In genomic region chr12:109459247-109459646, GRCh38 we compare ENCODE assay signal across 14 cellular contexts. TPM values are rescaled to one million over a fixed set of nuclear protein-coding genes. Genes with fewer than 3 reads are reported as not detected.
DNase-seq lines count a peak whose midpoint lies in the region; ATAC-seq and TF ChIP-seq lines count a peak whose summit lies in the region.
"Had no signal": no experiment of that assay in that cellular context is flagged by ENCODE, and none has a peak within 500 bp of the region (broad histone marks: within the 10 kb centered on the region; RNA-seq: fewer than 3 reads in every experiment).

No MANE protein-coding gene starts in this region.

- no peak overlapping the region for H3K9ac ChIP-seq in mucosa of rectum (ENCODE audit: low read depth in 1 of 2, low read length in 2 of 2)
- H3K9ac ChIP-seq: SK-N-SH had no signal

- no peak for TF ChIP-seq EP300 in tibial nerve (IDR thresholded peaks at IDR 0.05)

- H3K27ac ChIP-seq in ectodermal cell (ENCODE audit: insufficient read depth, low read depth, low read length, poor library complexity, severe bottlenecking) (peak overlapping the region; percentile 71), mucosa of rectum (ENCODE audit: low read depth in 2 of 2, low read length in 2 of 2) (peak overlapping the region; percentile 61 to 93), tibial nerve (peak overlapping the region; percentile 39 to 96 (median 88))
- H3K27ac ChIP-seq: body of pancreas had no signal

- DNase-seq in activated naive CD8-positive, alpha-beta T cell treated with anti-CD3 and anti-CD28 coated beads, Interleukin-2, amount 10 ng/mL, durations not matched to agents 7 days and 5 days, result no peak
- DNase-seq in activated naive CD8-positive, alpha-beta T cell treated with anti-CD3 and anti-CD28 coated beads for 36 hours, result no peak
- DNase-seq in tibial nerve (ENCODE audit: low spot score in 2 of 2) (no peak), cerebellar cortex (ENCODE audit: low spot score) (no peak), DMS79 (lab: John Stamatoyannopoulos, UW) (no peak)
- DNase-seq: activated CD8-positive, alpha-beta T cell treated with anti-CD3 and anti-CD28 coated beads for 36 hours; body of pancreas; EL; NCI-H524 treated with DMSO at 0.1 percent for 48 hours; SK-N-SH had no signal

- POLR2A ChIA-PET in activated naive CD8-positive, alpha-beta T cell treated with anti-CD3 and anti-CD28 coated beads, Interleukin-2, amount 10 ng/mL, durations not matched to agents 7 days and 5 days (lab: Charles Lee), result no interaction called here

- peaks cover 7% of the 10 kb centered on the region for H3K36me3 Mint-ChIP-seq in activated naive CD8-positive, alpha-beta T cell treated with anti-CD3 and anti-CD28 coated beads, Interleukin-2, amount 10 ng/mL, durations not matched to agents 7 days and 5 days
- H3K36me3 Mint-ChIP-seq in activated naive CD8-positive, alpha-beta T cell treated with anti-CD3 and anti-CD28 coated beads for 36 hours, result peaks cover 9% of the 10 kb centered on the region

- peak overlapping the region; percentile 42 for H3K27ac Mint-ChIP-seq in activated naive CD8-positive, alpha-beta T cell treated with anti-CD3 and anti-CD28 coated beads, Interleukin-2, amount 10 ng/mL, durations not matched to agents 7 days and 5 days
- no peak overlapping the region for H3K27ac Mint-ChIP-seq in activated naive CD8-positive, alpha-beta T cell treated with anti-CD3 and anti-CD28 coated beads for 36 hours
- H3K27ac Mint-ChIP-seq: activated CD8-positive, alpha-beta T cell treated with anti-CD3 and anti-CD28 coated beads for 36 hours had no signal

- TF ChIP-seq CTCF in tibial nerve (IDR thresholded peaks at IDR 0.05), result no peak

- H3K4me3 ChIP-seq in ectodermal cell (ENCODE audit: insufficient read depth, low read depth, low read length) (no peak overlapping the region), mucosa of rectum (ENCODE audit: low read length in 2 of 2) (no peak overlapping the region), tibial nerve (no peak overlapping the region)
- H3K4me3 ChIP-seq: body of pancreas, ovary had no signal

- peaks cover 33% of the 10 kb centered on the region for H3K4me1 Mint-ChIP-seq in activated naive CD8-positive, alpha-beta T cell treated with anti-CD3 and anti-CD28 coated beads, Interleukin-2, amount 10 ng/mL, durations not matched to agents 7 days and 5 days
- peaks cover 29% of the 10 kb centered on the region for H3K4me1 Mint-ChIP-seq in activated naive CD8-positive, alpha-beta T cell treated with anti-CD3 and anti-CD28 coated beads for 36 hours

- H3K4me1 ChIP-seq in ectodermal cell (ENCODE audit: control insufficient read depth, insufficient read depth, low read length) (peaks cover 57% of the 10 kb centered on the region), mucosa of rectum (ENCODE audit: control insufficient read depth in 2 of 2, insufficient read depth in 2 of 2, low read length in 2 of 2) (peaks cover 44 to 48% of the 10 kb centered on the region in 2 donors), tibial nerve (peaks cover 0 to 68% (median 55%) of the 10 kb centered on the region in 4 donors)

- no peak overlapping the region for H3K4me3 Mint-ChIP-seq in activated naive CD8-positive, alpha-beta T cell treated with anti-CD3 and anti-CD28 coated beads, Interleukin-2, amount 10 ng/mL, durations not matched to agents 7 days and 5 days
- H3K4me3 Mint-ChIP-seq in activated naive CD8-positive, alpha-beta T cell treated with anti-CD3 and anti-CD28 coated beads for 36 hours, result no peak overlapping the region
- H3K4me3 Mint-ChIP-seq: activated CD8-positive, alpha-beta T cell treated with anti-CD3 and anti-CD28 coated beads for 36 hours had no signal

- H3K36me3 ChIP-seq in ectodermal cell (ENCODE audit: control insufficient read depth, insufficient read depth, low read length) (peaks cover 16% of the 10 kb centered on the region), mucosa of rectum (ENCODE audit: control insufficient read depth in 2 of 2, insufficient read depth in 2 of 2, low read length in 2 of 2) (peaks cover 44 to 50% of the 10 kb centered on the region in 2 donors), tibial nerve (peaks cover 2 to 39% (median 14%) of the 10 kb centered on the region in 3 donors)
- H3K36me3 ChIP-seq: ovary had no signal

- ATAC-seq in activated naive CD8-positive, alpha-beta T cell treated with anti-CD3 and anti-CD28 coated beads, Interleukin-2, amount 10 ng/mL, durations not matched to agents 7 days and 5 days (ENCODE audit: low read depth), result no peak
- ATAC-seq in GM19395 (IDR thresholded peaks at IDR 0.05; ENCODE audit: unreplicated experiment), result no peak
- ATAC-seq: activated CD8-positive, alpha-beta T cell treated with anti-CD3 and anti-CD28 coated beads for 36 hours; body of pancreas had no signal

- no peaks in the 10 kb centered on the region for H3K9me3 Mint-ChIP-seq in activated naive CD8-positive, alpha-beta T cell treated with anti-CD3 and anti-CD28 coated beads, Interleukin-2, amount 10 ng/mL, durations not matched to agents 7 days and 5 days
- no peaks in the 10 kb centered on the region for H3K9me3 Mint-ChIP-seq in activated naive CD8-positive, alpha-beta T cell treated with anti-CD3 and anti-CD28 coated beads for 36 hours
- H3K9me3 Mint-ChIP-seq: activated CD8-positive, alpha-beta T cell treated with anti-CD3 and anti-CD28 coated beads for 36 hours had no signal

- WGBS in ectodermal cell, 2 experiments, result 54 to 56% methylated on average over 6 of the region's 6 CpGs
- 46 to 50% methylated on average over 6 of the region's 6 CpGs for WGBS in tibial nerve, 2 donors

- no peaks in the 10 kb centered on the region for H3K27me3 Mint-ChIP-seq in activated naive CD8-positive, alpha-beta T cell treated with anti-CD3 and anti-CD28 coated beads, Interleukin-2, amount 10 ng/mL, durations not matched to agents 7 days and 5 days
- no peaks in the 10 kb centered on the region for H3K27me3 Mint-ChIP-seq in activated naive CD8-positive, alpha-beta T cell treated with anti-CD3 and anti-CD28 coated beads for 36 hours
- H3K27me3 Mint-ChIP-seq: activated CD8-positive, alpha-beta T cell treated with anti-CD3 and anti-CD28 coated beads for 36 hours had no signal

- TF ChIP-seq POLR2A in tibial nerve (IDR thresholded peaks at IDR 0.05), result no peak

- H3K9me3 ChIP-seq in ectodermal cell (ENCODE audit: control insufficient read depth, low read length), result no peaks in the 10 kb centered on the region
- H3K9me3 ChIP-seq in mucosa of rectum (ENCODE audit: control insufficient read depth in 2 of 2, low read length in 2 of 2), result no peaks in the 10 kb centered on the region
- H3K9me3 ChIP-seq in tibial nerve, result no peaks in the 10 kb centered on the region
- H3K9me3 ChIP-seq: body of pancreas, ovary, SK-N-SH had no signal

- H3K27me3 ChIP-seq in ectodermal cell (ENCODE audit: control insufficient read depth, insufficient read depth, low read length, poor library complexity, severe bottlenecking), result no peaks in the 10 kb centered on the region
- H3K27me3 ChIP-seq in mucosa of rectum (ENCODE audit: control insufficient read depth in 2 of 2, insufficient read depth in 2 of 2, low read length in 2 of 2), result no peaks in the 10 kb centered on the region
- H3K27me3 ChIP-seq in tibial nerve, result no peaks in the 10 kb centered on the region
- H3K27me3 ChIP-seq: body of pancreas, ovary had no signal

RNA-seq across cellular contexts. Expression of gene KCTD10, which starts 17.9 kb away (rescaled TPM):
- 10 to 100 TPM; 34.8 to 39.8 TPM for total RNA-seq in activated naive CD8-positive, alpha-beta T cell treated with anti-CD3 and anti-CD28 coated beads, Interleukin-2, amount 10 ng/mL, durations not matched to agents 7 days and 5 days
- 10 to 100 TPM; 47.6 to 48.9 TPM for total RNA-seq in activated naive CD8-positive, alpha-beta T cell treated with anti-CD3 and anti-CD28 coated beads for 36 hours
- polyA plus RNA-seq in ectodermal cell (2013, experiment 1 of 4), result 33.2 TPM
- 39.9 TPM for polyA plus RNA-seq in ectodermal cell (2013, experiment 2 of 4)
- 33.4 TPM for polyA plus RNA-seq in ectodermal cell (2013, experiment 3 of 4)
- 28.9 TPM for polyA plus RNA-seq in ectodermal cell (2013, experiment 4 of 4)
- total RNA-seq in tibial nerve, result 10 to 100 TPM; 58.6 to 77.7 (median 67.2) TPM

RNA-seq across cellular contexts. Expression of gene UBE3B, which starts 18.2 kb away (rescaled TPM):
- total RNA-seq in activated naive CD8-positive, alpha-beta T cell treated with anti-CD3 and anti-CD28 coated beads, Interleukin-2, amount 10 ng/mL, durations not matched to agents 7 days and 5 days, result 10 to 100 TPM; 40.0 to 41.7 TPM
- total RNA-seq in activated naive CD8-positive, alpha-beta T cell treated with anti-CD3 and anti-CD28 coated beads for 36 hours, result 10 to 100 TPM; 23.4 to 23.5 TPM
- polyA plus RNA-seq in ectodermal cell (2013, experiment 1 of 4), result 30.4 TPM
- 39.2 TPM for polyA plus RNA-seq in ectodermal cell (2013, experiment 2 of 4)
- polyA plus RNA-seq in ectodermal cell (2013, experiment 3 of 4), result 22.8 TPM
- polyA plus RNA-seq in ectodermal cell (2013, experiment 4 of 4), result 28.8 TPM
- total RNA-seq in tibial nerve, result 10 to 100 TPM; 51.0 to 93.5 (median 78.9) TPM
